1 cellular context compared by ENCODE assay signal in genomic region chr13:41934994-41935393, GRCh38.
TF ChIP-seq lines count a peak whose summit lies in the region.

No MANE protein-coding gene starts in this region.

TF ChIP-seq in HepG2, 621 proteins besides CTCF, POLR2A, EP300 and RAD21 (continued from another document):
- TF ChIP-seq ZBTB46 (CRISPR knock-in tag; IDR thresholded peaks at IDR 0.05; ENCODE audit: borderline replicate concordance) (no peak), ZNF432 (CRISPR knock-in tag; IDR thresholded peaks at IDR 0.05; ENCODE audit: borderline replicate concordance) (no peak), FOXC1 (CRISPR knock-in tag; IDR thresholded peaks at IDR 0.05; ENCODE audit: borderline replicate concordance) (no peak), SMC3 (IDR thresholded peaks at IDR 0.05; ENCODE audit: low read length) (no peak), ZSCAN20 (CRISPR knock-in tag; IDR thresholded peaks at IDR 0.05; ENCODE audit: borderline replicate concordance) (no peak), TRIM24 (CRISPR knock-in tag; IDR thresholded peaks at IDR 0.05) (no peak), ZNF230 (CRISPR knock-in tag; IDR thresholded peaks at IDR 0.05) (no peak)
